ENCODE assay signal across 8 cellular contexts in genomic region chr13:106373989-106374572, GRCh38.
DNase-seq lines count a peak whose midpoint lies in the region; ATAC-seq and TF ChIP-seq lines count a peak whose summit lies in the region.

No MANE protein-coding gene starts in this region.

- no TSS peak for BruUV-seq in IMR-90 (replicated peaks; lab: Mats Ljungman, UMichigan)

- TF ChIP-seq CTCF in IMR-90 (conservative IDR thresholded peaks at IDR 0.05; ENCODE audit: low read depth, low read length) (no peak), left lung (IDR thresholded peaks at IDR 0.05) (no peak), gastrocnemius medialis (IDR thresholded peaks at IDR 0.05 in 4 of 5, conservative IDR thresholded peaks at IDR 0.05 in 1 of 5) (no peak), ovary (IDR thresholded peaks at IDR 0.05) (no peak)

- H3K4me1 ChIP-seq in IMR-90 (ENCODE audit: control insufficient read depth, insufficient read depth, low read length) = peaks cover 29% of the 10 kb centered on the region
- peaks cover 6 to 18% of the 10 kb centered on the region in 2 donors for H3K4me1 ChIP-seq in left lung
- no peaks in the 10 kb centered on the region for H3K4me1 ChIP-seq in gastrocnemius medialis
- no peaks in the 10 kb centered on the region for H3K4me1 ChIP-seq in ovary (ENCODE audit: insufficient read depth)

- H3K36me3 ChIP-seq in IMR-90 (ENCODE audit: control insufficient read depth, insufficient read depth, low read length) (no peaks in the 10 kb centered on the region), left lung (no peaks in the 10 kb centered on the region), gastrocnemius medialis (no peaks in the 10 kb centered on the region), ovary (no peaks in the 10 kb centered on the region)

- peak overlapping the region; percentile 97 for H3K14ac ChIP-seq in IMR-90 (replicated peaks; ENCODE audit: low read depth, low read length)

- peak overlapping the region; percentile 83 for H2AFZ ChIP-seq in IMR-90 (replicated peaks; ENCODE audit: low read length, poor library complexity)

- peak overlapping the region; percentile 52 for H4K5ac ChIP-seq in IMR-90 (ENCODE audit: low read depth, low read length)

- intact Hi-C loops in IMR-90 (cut with micrococcal nuclease) = no loop called here
- intact Hi-C loops in left lung (cut with DNase I) = no loop called here
- intact Hi-C loops in gastrocnemius medialis (cut with DNase I; ENCODE audit: low total_unique reads) = no loop called here
- intact Hi-C loops in ovary (cut with DNase I) = no loop called here

- TF ChIP-seq EP300 in ovary (IDR thresholded peaks at IDR 0.05) = no peak

- peaks cover 0 to 4% of the 10 kb centered on the region in 2 experiments; a peak in 1 of 4 replicates for H3K79me1 ChIP-seq in IMR-90 (ENCODE audit: low read depth in 1 of 2, low read length in 2 of 2)

- CTCF ChIA-PET in IMR-90 (lab: Yijun Ruan, JAX) = interaction anchor here (0.5 kb wide), 1 partner anchor 211 kb away, joined by 3 read pairs; no protein-coding TSS in a partner anchor

- peak overlapping the region; percentile 94 for H3K23ac ChIP-seq in IMR-90 (ENCODE audit: low read depth, low read length)

- H3K4me3 ChIP-seq in IMR-90 (ENCODE audit: insufficient read depth, low read depth, low read length) (no peak overlapping the region), left lung (no peak overlapping the region), gastrocnemius medialis (no peak overlapping the region), ovary (no peak overlapping the region)

- H3K9me3 ChIP-seq in IMR-90 (ENCODE audit: control insufficient read depth, insufficient read depth, low read length) = no peaks in the 10 kb centered on the region
- H3K9me3 ChIP-seq in left lung = no peaks in the 10 kb centered on the region
- no peaks in the 10 kb centered on the region for H3K9me3 ChIP-seq in gastrocnemius medialis
- H3K9me3 ChIP-seq in ovary = no peaks in the 10 kb centered on the region

- peak overlapping the region; percentile 89 for H3K18ac ChIP-seq in IMR-90 (ENCODE audit: low read depth, low read length)

- 0 out of 2 replicates have a peak overlapping the region, but pooled peaks have one; percentile 3 for H3K27ac ChIP-seq in IMR-90 (ENCODE audit: insufficient read depth, low read length)
- H3K27ac ChIP-seq in left lung = no peak overlapping the region
- no peak overlapping the region for H3K27ac ChIP-seq in gastrocnemius medialis
- no peak overlapping the region for H3K27ac ChIP-seq in ovary

- H3K9me1 ChIP-seq in IMR-90 (ENCODE audit: insufficient read depth, low read length) = peaks cover 19% of the 10 kb centered on the region

- no peaks in the 10 kb centered on the region for H4K20me1 ChIP-seq in IMR-90 (ENCODE audit: insufficient read depth, low read length)

- peak overlapping the region; percentile 65 for H2AK9ac ChIP-seq in IMR-90 (replicated peaks; ENCODE audit: low read depth, low read length, poor library complexity)

- no peak overlapping the region for H3K4me2 ChIP-seq in IMR-90 (ENCODE audit: low read depth, low read length)

- dilution Hi-C loops in IMR-90 (cut with HindIII; ENCODE audit: low sequenced_read_pairs, unreplicated experiment) = no loop called here

- DNase-seq in IMR-90 (peak; percentile 73), left lung (no peak), gastrocnemius medialis (no peak), ovary (no peak), RPMI8226 (no peak), ACHN (no peak)

- in situ Hi-C loops in IMR-90 (cut with MboI; ENCODE audit: low sequenced_read_pairs) = no loop called here
- in situ Hi-C loops in gastrocnemius medialis (cut with MboI; ENCODE audit: low sequenced_read_pairs in 4 of 4) = no loop called here
- in situ Hi-C loops in ACHN (cut with HindIII; ENCODE audit: low pct_ligation_motif_present, low pct_unique_long_range_greater_than_20kb, low sequenced_read_pairs) = no loop called here

- no peak for TF ChIP-seq POLR2A in GM18505 (IDR thresholded peaks at IDR 0.05; ENCODE audit: borderline replicate concordance, extremely low read depth, insufficient read depth, insufficient read length)
- TF ChIP-seq POLR2A in IMR-90 (IDR thresholded peaks at IDR 0.05; ENCODE audit: low read depth, low read length) = no peak
- TF ChIP-seq POLR2A in gastrocnemius medialis (IDR thresholded peaks at IDR 0.05) = no peak
- TF ChIP-seq POLR2A in ovary (IDR thresholded peaks at IDR 0.05) = no peak

- H2AK5ac ChIP-seq in IMR-90 (ENCODE audit: low read depth, low read length) = peak overlapping the region; percentile 98

- no peak overlapping the region for H3K9ac ChIP-seq in IMR-90 (ENCODE audit: low read depth, low read length)

- H2BK20ac ChIP-seq in IMR-90 (ENCODE audit: low read depth, low read length) = peak overlapping the region; percentile 97

- POLR2A ChIA-PET in IMR-90 (lab: Charles Lee; ENCODE audit: unreplicated experiment) = interaction anchor here (0.6 kb wide), 2 partner anchors 904 to 1339 kb away, joined by 5 to 11 read pairs; no protein-coding TSS in a partner anchor

- peak overlapping the region; percentile 96 for H2BK15ac ChIP-seq in IMR-90 (ENCODE audit: low read depth, low read length)

- H4K8ac ChIP-seq in IMR-90 (ENCODE audit: low read depth in 2 of 2, low read length in 2 of 2) = peak overlapping the region; percentile 43 to 85; a peak in 3 of 4 replicates

- peak overlapping the region; percentile 58 for H2BK120ac ChIP-seq in IMR-90 (ENCODE audit: low read depth, low read length)

- peak overlapping the region; percentile 54 for H2BK5ac ChIP-seq in IMR-90 (ENCODE audit: low read depth, low read length, poor library complexity, severe bottlenecking)

- 0 out of 2 replicates have a peak overlapping the region, but pooled peaks have one; percentile 22 for H3K56ac ChIP-seq in IMR-90 (ENCODE audit: extremely low read depth, insufficient read depth, low read length)

- no CpG with 5 or more reads among the region's 4 CpGs for WGBS in IMR-90 (ENCODE audit: extremely low coverage in 2 of 2, insufficient read length in 1 of 2), 2 experiments
- 59 to 73% (median 65%) methylated on average over 4 of the region's 4 CpGs for WGBS in ovary, 3 donors

- peak overlapping the region; percentile 86 for H4K91ac ChIP-seq in IMR-90 (ENCODE audit: insufficient read depth, low read depth, low read length)

- H3K27me3 ChIP-seq in IMR-90 (ENCODE audit: control insufficient read depth, insufficient read depth, low read length) (no peaks in the 10 kb centered on the region), left lung (no peaks in the 10 kb centered on the region), gastrocnemius medialis (peaks cover 0 to 4% (median 0%) of the 10 kb centered on the region in 3 donors), ovary (no peaks in the 10 kb centered on the region)

- peak overlapping the region; percentile 97 for H3K4ac ChIP-seq in IMR-90 (ENCODE audit: low read depth, low read length)

- TF ChIP-seq RAD21 in IMR-90 (IDR thresholded peaks at IDR 0.05; ENCODE audit: low read length) = no peak

- ATAC-seq in GM18505 (IDR thresholded peaks at IDR 0.05; ENCODE audit: unreplicated experiment) (peak; percentile 70), GM21576 (IDR thresholded peaks at IDR 0.05; ENCODE audit: unreplicated experiment) (peak; percentile 63), IMR-90 (ENCODE audit: low read depth) (peak; percentile 55; the same call in 1 of the 2 replicates), left lung (peak; percentile 47), gastrocnemius medialis (no peak)

TF ChIP-seq in IMR-90, 13 proteins besides CTCF, POLR2A, EP300 and RAD21:
- TF ChIP-seq MAZ (IDR thresholded peaks at IDR 0.05; ENCODE audit: borderline replicate concordance, low read depth, low read length) (no peak), MAFK (IDR thresholded peaks at IDR 0.05; ENCODE audit: low read depth, low read length) (no peak), MXI1 (IDR thresholded peaks at IDR 0.05; ENCODE audit: borderline replicate concordance, low read depth, low read length) (no peak), CEBPB (IDR thresholded peaks at IDR 0.05; ENCODE audit: low read depth, low read length) (peak; percentile 93), USF2 (IDR thresholded peaks at IDR 0.05; ENCODE audit: low read depth, low read length) (peak; percentile 14; the same call in 1 of the 2 replicates), RFX5 (IDR thresholded peaks at IDR 0.05; ENCODE audit: low read depth, low read length) (no peak), FOS (IDR thresholded peaks at IDR 0.05; ENCODE audit: low read depth, low read length) (no peak), SMC3 (IDR thresholded peaks at IDR 0.05; ENCODE audit: low read depth, low read length) (no peak), CHD1 (IDR thresholded peaks at IDR 0.05; ENCODE audit: low read depth, low read length) (no peak), BHLHE40 (IDR thresholded peaks at IDR 0.05; ENCODE audit: low read depth, low read length) (no peak), NFE2L2 (IDR thresholded peaks at IDR 0.05; ENCODE audit: low read depth, low read length) (no peak)

Comparison
In these comparisons a context has a peak if more than half of its experiments do, and no peak if none do; other contexts are left out.
1. ATAC-seq: peak in GM18505 (single experiment), GM21576 (single experiment), IMR-90 (single experiment) and left lung (single experiment); none in gastrocnemius medialis (0 of 2).